ENCODE assay signal across 20 cellular contexts in genomic region chr15:87866961-87867360, GRCh38.
DNase-seq lines count a peak whose midpoint lies in the region; ATAC-seq and TF ChIP-seq lines count a peak whose summit lies in the region.
"Had no signal": no experiment of that assay in that cellular context is flagged by ENCODE, and none has a peak within 500 bp of the region (broad histone marks: within the 10 kb centered on the region; RNA-seq: fewer than 3 reads in every experiment).

No MANE protein-coding gene starts in this region.

- no peaks in the 10 kb centered on the region for H3K27me3 ChIP-seq in suprapubic skin
- H3K27me3 ChIP-seq: BLaER1 had no signal

- no peak overlapping the region for H3K27ac Mint-ChIP-seq in activated CD4-positive, alpha-beta T cell treated with anti-CD3 and anti-CD28 coated beads, Interleukin-2, amount 10 ng/mL, durations not matched to agents 24 days and 14 days
- no peak overlapping the region for H3K27ac Mint-ChIP-seq in activated CD4-positive, alpha-beta T cell treated with anti-CD3 and anti-CD28 coated beads for 36 hours
- H3K27ac Mint-ChIP-seq in WTC11, result no peak overlapping the region
- H3K27ac Mint-ChIP-seq in activated naive CD8-positive, alpha-beta T cell treated with anti-CD3 and anti-CD28 coated beads for 36 hours, result no peak overlapping the region
- H3K27ac Mint-ChIP-seq: B cell; CD8-positive, alpha-beta T cell had no signal

- no peak overlapping the region for H3K4me3 ChIP-seq in suprapubic skin
- H3K4me3 ChIP-seq: BLaER1 had no signal

- TF ChIP-seq EP300 in suprapubic skin (IDR thresholded peaks at IDR 0.05), result no peak

- CTCF ChIA-PET in activated CD4-positive, alpha-beta T cell treated with anti-CD3 and anti-CD28 coated beads for 36 hours (lab: Charles Lee), result no interaction called here
- CTCF ChIA-PET in WTC11 (lab: Charles Lee), result no interaction called here

- H3K36me3 Mint-ChIP-seq in activated CD4-positive, alpha-beta T cell treated with anti-CD3 and anti-CD28 coated beads, Interleukin-2, amount 10 ng/mL, durations not matched to agents 24 days and 14 days (ENCODE audit: low read depth), result no peaks in the 10 kb centered on the region
- no peaks in the 10 kb centered on the region for H3K36me3 Mint-ChIP-seq in activated CD4-positive, alpha-beta T cell treated with anti-CD3 and anti-CD28 coated beads for 36 hours (ENCODE audit: low read depth)
- H3K36me3 Mint-ChIP-seq in WTC11, result no peaks in the 10 kb centered on the region
- H3K36me3 Mint-ChIP-seq in activated naive CD8-positive, alpha-beta T cell treated with anti-CD3 and anti-CD28 coated beads for 36 hours, result no peaks in the 10 kb centered on the region
- H3K36me3 Mint-ChIP-seq: CD4-positive, CD25-positive, alpha-beta regulatory T cell; CD8-positive, alpha-beta T cell had no signal

- DNase-seq in activated CD4-positive, alpha-beta T cell treated with anti-CD3 and anti-CD28 coated beads, Interleukin-2, amount 10 ng/mL, durations not matched to agents 24 days and 14 days, result peak; percentile 23
- no peak for DNase-seq in activated CD4-positive, alpha-beta T cell treated with anti-CD3 and anti-CD28 coated beads for 36 hours
- DNase-seq in WTC11 (ENCODE audit: low spot score), result no peak
- peak; percentile 45 for DNase-seq in iPS-NIHi7 (ENCODE audit: extremely low spot score)
- DNase-seq in HCEC 1CT, result no peak
- no peak for DNase-seq in activated naive CD8-positive, alpha-beta T cell treated with anti-CD3 and anti-CD28 coated beads for 36 hours
- no peak for DNase-seq in SIG-M5 treated with dmso at 0.1 percent for 504 hours (lab: John Stamatoyannopoulos, UW; ENCODE audit: unreplicated experiment)
- DNase-seq in suprapubic skin (ENCODE audit: low spot score in 2 of 2), result no peak
- DNase-seq: Caco-2; CD4-positive, CD25-positive, alpha-beta regulatory T cell; CD8-positive, alpha-beta T cell; DMS153; DND-41; GDM1; GOT3 had no signal

- H3K27me3 Mint-ChIP-seq in activated CD4-positive, alpha-beta T cell treated with anti-CD3 and anti-CD28 coated beads, Interleukin-2, amount 10 ng/mL, durations not matched to agents 24 days and 14 days, result no peaks in the 10 kb centered on the region
- H3K27me3 Mint-ChIP-seq in activated CD4-positive, alpha-beta T cell treated with anti-CD3 and anti-CD28 coated beads for 36 hours, result no peaks in the 10 kb centered on the region
- H3K27me3 Mint-ChIP-seq in WTC11 (ENCODE audit: low read depth), result peaks cover 19% of the 10 kb centered on the region
- H3K27me3 Mint-ChIP-seq in activated naive CD8-positive, alpha-beta T cell treated with anti-CD3 and anti-CD28 coated beads for 36 hours, result no peaks in the 10 kb centered on the region
- H3K27me3 Mint-ChIP-seq: B cell; CD4-positive, CD25-positive, alpha-beta regulatory T cell had no signal

- no peak for TF ChIP-seq POLR2A in suprapubic skin (IDR thresholded peaks at IDR 0.05)

- no peaks in the 10 kb centered on the region for H3K9me3 Mint-ChIP-seq in activated CD4-positive, alpha-beta T cell treated with anti-CD3 and anti-CD28 coated beads, Interleukin-2, amount 10 ng/mL, durations not matched to agents 24 days and 14 days
- H3K9me3 Mint-ChIP-seq in activated CD4-positive, alpha-beta T cell treated with anti-CD3 and anti-CD28 coated beads for 36 hours (ENCODE audit: low read depth), result no peaks in the 10 kb centered on the region
- H3K9me3 Mint-ChIP-seq in WTC11, result no peaks in the 10 kb centered on the region
- no peaks in the 10 kb centered on the region for H3K9me3 Mint-ChIP-seq in activated naive CD8-positive, alpha-beta T cell treated with anti-CD3 and anti-CD28 coated beads for 36 hours
- H3K9me3 Mint-ChIP-seq: CD4-positive, CD25-positive, alpha-beta regulatory T cell; CD8-positive, alpha-beta T cell had no signal

- H3K27ac ChIP-seq in suprapubic skin, result no peak overlapping the region
- H3K27ac ChIP-seq: 22Rv1, BLaER1, C4-2B had no signal

- TF ChIP-seq CTCF in WTC11 (IDR thresholded peaks at IDR 0.05), result no peak
- TF ChIP-seq CTCF in suprapubic skin (IDR thresholded peaks at IDR 0.05), result no peak

- POLR2A ChIA-PET in activated CD4-positive, alpha-beta T cell treated with anti-CD3 and anti-CD28 coated beads for 36 hours (lab: Charles Lee), result no interaction called here
- POLR2A ChIA-PET in WTC11 (lab: Charles Lee), result no interaction called here

- 32% methylated on average over 2 of the region's 3 CpGs for WGBS in suprapubic skin

- H3K4me1 Mint-ChIP-seq in activated CD4-positive, alpha-beta T cell treated with anti-CD3 and anti-CD28 coated beads, Interleukin-2, amount 10 ng/mL, durations not matched to agents 24 days and 14 days, result no peaks in the 10 kb centered on the region
- H3K4me1 Mint-ChIP-seq in activated CD4-positive, alpha-beta T cell treated with anti-CD3 and anti-CD28 coated beads for 36 hours, result no peaks in the 10 kb centered on the region
- no peaks in the 10 kb centered on the region for H3K4me1 Mint-ChIP-seq in WTC11
- H3K4me1 Mint-ChIP-seq in activated naive CD8-positive, alpha-beta T cell treated with anti-CD3 and anti-CD28 coated beads for 36 hours, result no peaks in the 10 kb centered on the region
- H3K4me1 Mint-ChIP-seq: B cell; CD4-positive, CD25-positive, alpha-beta regulatory T cell had no signal

- intact Hi-C loops in activated CD4-positive, alpha-beta T cell treated with anti-CD3 and anti-CD28 coated beads, Interleukin-2, amount 10 ng/mL, durations not matched to agents 24 days and 14 days (cut with micrococcal nuclease), result no loop called here
- intact Hi-C loops in activated CD4-positive, alpha-beta T cell treated with anti-CD3 and anti-CD28 coated beads for 36 hours (cut with DNase I, micrococcal nuclease), result no loop called here

- no peak overlapping the region for H3K4me3 Mint-ChIP-seq in activated CD4-positive, alpha-beta T cell treated with anti-CD3 and anti-CD28 coated beads, Interleukin-2, amount 10 ng/mL, durations not matched to agents 24 days and 14 days
- no peak overlapping the region for H3K4me3 Mint-ChIP-seq in activated CD4-positive, alpha-beta T cell treated with anti-CD3 and anti-CD28 coated beads for 36 hours
- no peak overlapping the region for H3K4me3 Mint-ChIP-seq in WTC11
- no peak overlapping the region for H3K4me3 Mint-ChIP-seq in activated naive CD8-positive, alpha-beta T cell treated with anti-CD3 and anti-CD28 coated beads for 36 hours
- H3K4me3 Mint-ChIP-seq: B cell; CD4-positive, CD25-positive, alpha-beta regulatory T cell; CD8-positive, alpha-beta T cell had no signal

- no peak for ATAC-seq in activated CD4-positive, alpha-beta T cell treated with anti-CD3 and anti-CD28 coated beads for 36 hours
- peak; percentile 34; the same call in 1 of the 2 replicates for ATAC-seq in WTC11
- ATAC-seq: CD8-positive, alpha-beta T cell; HCT116 had no signal

- H3K36me3 ChIP-seq in suprapubic skin, result no peaks in the 10 kb centered on the region
- H3K36me3 ChIP-seq: BLaER1 had no signal

- no peaks in the 10 kb centered on the region for H3K4me1 ChIP-seq in suprapubic skin
- H3K4me1 ChIP-seq: BLaER1, Caco-2 had no signal

- H3K9me3 ChIP-seq in suprapubic skin, result no peaks in the 10 kb centered on the region
- H3K9me3 ChIP-seq: BLaER1, Caco-2 had no signal

TF ChIP-seq in WTC11, 78 proteins besides CTCF, POLR2A, EP300 and RAD21 (continues in another document):
- no peak for TF ChIP-seq SOX15 (CRISPR knock-in tag; IDR thresholded peaks at IDR 0.05)
- no peak for TF ChIP-seq ZNF671 (CRISPR knock-in tag; IDR thresholded peaks at IDR 0.05)
- no peak for TF ChIP-seq PRDM15 (CRISPR knock-in tag; IDR thresholded peaks at IDR 0.05)
- no peak for TF ChIP-seq ZNF219 (CRISPR knock-in tag; IDR thresholded peaks at IDR 0.05; ENCODE audit: borderline replicate concordance)
- TF ChIP-seq ZNF317 (CRISPR knock-in tag; IDR thresholded peaks at IDR 0.05; ENCODE audit: borderline replicate concordance, low read depth), result no peak
- TF ChIP-seq CREB1 (CRISPR knock-in tag; IDR thresholded peaks at IDR 0.05), result no peak
- TF ChIP-seq USF1 (CRISPR knock-in tag; IDR thresholded peaks at IDR 0.05), result no peak
- no peak for TF ChIP-seq ATF1 (CRISPR knock-in tag; IDR thresholded peaks at IDR 0.05)
- TF ChIP-seq MYBL2 (CRISPR knock-in tag; IDR thresholded peaks at IDR 0.05), result no peak
- TF ChIP-seq GRHL2 (CRISPR knock-in tag; IDR thresholded peaks at IDR 0.05; ENCODE audit: insufficient replicate concordance, severe bottlenecking), result no peak
- no peak for TF ChIP-seq NR2C2 (CRISPR knock-in tag; IDR thresholded peaks at IDR 0.05)

Comparison
In these comparisons a context has a peak if more than half of its experiments do, and no peak if none do; other contexts are left out.
1. DNase-seq: peak in activated CD4-positive, alpha-beta T cell treated with anti-CD3 and anti-CD28 coated beads, Interleukin-2, amount 10 ng/mL, durations not matched to agents 24 days and 14 days (single experiment) and iPS-NIHi7 (single experiment); none in activated CD4-positive, alpha-beta T cell treated with anti-CD3 and anti-CD28 coated beads for 36 hours (single experiment), WTC11 (single experiment), HCEC 1CT (single experiment), activated naive CD8-positive, alpha-beta T cell treated with anti-CD3 and anti-CD28 coated beads for 36 hours (single experiment), SIG-M5 treated with dmso at 0.1 percent for 504 hours (single experiment) and suprapubic skin (0 of 2).